Comparison of ENCODE assay signal across 7 cellular contexts in the genomic region with DNA sequence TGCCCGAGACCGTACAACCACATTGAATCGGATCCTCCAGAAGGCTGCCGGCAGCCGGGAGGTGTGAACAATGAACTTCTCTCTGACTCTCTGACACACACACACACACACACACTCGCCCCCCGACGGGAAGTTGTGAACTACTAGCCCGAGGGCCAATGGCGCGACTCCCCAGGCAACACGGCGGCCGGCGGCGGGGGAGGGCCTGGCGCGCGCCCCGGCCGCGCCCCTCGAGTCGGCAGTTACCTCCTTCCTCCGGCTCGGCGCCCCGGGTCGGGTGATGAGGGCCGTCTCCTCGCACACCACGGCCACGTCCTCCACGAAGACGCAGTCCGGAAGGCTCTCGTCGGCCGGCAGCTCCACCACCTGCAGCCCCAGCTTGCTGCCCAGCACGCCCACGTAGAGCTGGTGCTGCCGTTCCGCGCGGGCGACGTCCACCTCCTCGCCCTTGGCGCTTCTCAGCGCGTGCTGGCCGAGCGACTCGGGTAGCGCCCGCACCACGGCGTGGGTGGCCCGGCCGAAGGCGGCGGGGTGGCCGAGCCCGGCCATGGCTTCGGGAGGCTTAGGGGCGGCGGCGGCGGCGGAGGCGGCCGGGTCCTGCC. TPM values are rescaled to one million over a fixed set of nuclear protein-coding genes. Genes with fewer than 3 reads are reported as not detected.
DNase-seq lines count a peak whose midpoint lies in the region; ATAC-seq and TF ChIP-seq lines count a peak whose summit lies in the region.

No MANE protein-coding gene starts in this region.

- H3K4me3 ChIP-seq in GM12864 (ENCODE audit: low read depth, low read length) (peak overlapping the region; percentile 52), mesodermal cell (ENCODE audit: extremely low read depth, insufficient read depth, low read length, poor library complexity, severe bottlenecking) (peak overlapping the region; percentile 62)

- DNase-seq in GM12864 (ENCODE audit: low read depth) = no peak
- peak; percentile 72 for DNase-seq in H9
- peak; percentile 45 for DNase-seq in NCI-H1105 (lab: John Stamatoyannopoulos, UW)
- DNase-seq in activated B cell treated with CpG ODN at 0.5 μM for 24 hours = peak; percentile 26
- no peak for DNase-seq in epithelial cell of prostate (ENCODE audit: low read depth, low spot score)

- peak overlapping the region; percentile 53 for H3K9ac ChIP-seq in H9 (ENCODE audit: extremely low read depth, insufficient read length, low read length)

- H3K4me1 Mint-ChIP-seq in H9 = peaks cover 33 to 34% of the 10 kb centered on the region in 2 experiments
- peaks cover 7% of the 10 kb centered on the region for H3K4me1 Mint-ChIP-seq in activated B cell treated with CpG ODN at 0.5 μM for 24 hours
- no peaks in the 10 kb centered on the region for H3K4me1 Mint-ChIP-seq in stimulated activated naive CD8-positive, alpha-beta T cell treated with anti-CD3 and anti-CD28 coated beads, Interleukin-15, Interleukin-2, amounts not matched to agents 100 ng/mL and 50 ng/mL, for 24 hours (ENCODE audit: low read depth)

- no peak overlapping the region for H2BK12ac ChIP-seq in H9 (ENCODE audit: insufficient read length, low read depth, low read length)

- H3K9me3 Mint-ChIP-seq in H9 (no peaks in the 10 kb centered on the region), activated B cell treated with CpG ODN at 0.5 μM for 24 hours (no peaks in the 10 kb centered on the region)
- H3K9me3 Mint-ChIP-seq in stimulated activated naive CD8-positive, alpha-beta T cell treated with anti-CD3 and anti-CD28 coated beads, Interleukin-15, Interleukin-2, amounts not matched to agents 100 ng/mL and 50 ng/mL, for 24 hours = peaks cover 4% of the 10 kb centered on the region

- no peak overlapping the region for H3K4ac ChIP-seq in H9 (ENCODE audit: low read depth, low read length)

- H3K27me3 Mint-ChIP-seq in H9 (ENCODE audit: low read depth) (peaks cover 33% of the 10 kb centered on the region), activated B cell treated with CpG ODN at 0.5 μM for 24 hours (peaks cover 44% of the 10 kb centered on the region)
- peaks cover 70% of the 10 kb centered on the region for H3K27me3 Mint-ChIP-seq in stimulated activated naive CD8-positive, alpha-beta T cell treated with anti-CD3 and anti-CD28 coated beads, Interleukin-15, Interleukin-2, amounts not matched to agents 100 ng/mL and 50 ng/mL, for 24 hours

- no peak overlapping the region for H2AFZ ChIP-seq in H9 (ENCODE audit: low read length)

- H3K23ac ChIP-seq in H9 (ENCODE audit: insufficient read length, low read depth, low read length) = no peak overlapping the region

- no peak overlapping the region for H2BK5ac ChIP-seq in H9 (ENCODE audit: insufficient read length, low read length)

- no peaks in the 10 kb centered on the region for H4K20me1 ChIP-seq in H9 (ENCODE audit: control insufficient read depth, insufficient read depth, insufficient read length)

- no peaks in the 10 kb centered on the region for H3K79me1 ChIP-seq in H9 (ENCODE audit: insufficient read depth, low read depth, low read length, poor library complexity, severe bottlenecking)

- no peak overlapping the region for H2AK5ac ChIP-seq in H9 (ENCODE audit: insufficient read length, low read length)

- peak overlapping the region; percentile 73 for H3K18ac ChIP-seq in H9 (ENCODE audit: insufficient read length, low read depth, low read length)

- intact Hi-C loops in activated B cell treated with CpG ODN at 0.5 μM for 24 hours (cut with micrococcal nuclease) = loop anchor here (5.0 to 10.0 kb wide), 2 partner anchors 113 to 160 kb away; no protein-coding TSS in a partner anchor

- H3K36me3 ChIP-seq in mesodermal cell (ENCODE audit: control insufficient read depth, insufficient read depth, low read length) = peaks cover 5% of the 10 kb centered on the region

- peak overlapping the region; percentile 70 for H3K4me2 ChIP-seq in H9 (ENCODE audit: insufficient read depth, insufficient read length, low read length)

- no peak overlapping the region for H4K5ac ChIP-seq in H9 (ENCODE audit: insufficient read length, low read depth, low read length)

- H3K36me3 Mint-ChIP-seq in H9 (ENCODE audit: insufficient read depth in 1 of 3, low read depth in 3 of 3) (no peaks in the 10 kb centered on the region), activated B cell treated with CpG ODN at 0.5 μM for 24 hours (ENCODE audit: low read depth) (no peaks in the 10 kb centered on the region)
- H3K36me3 Mint-ChIP-seq in stimulated activated naive CD8-positive, alpha-beta T cell treated with anti-CD3 and anti-CD28 coated beads, Interleukin-15, Interleukin-2, amounts not matched to agents 100 ng/mL and 50 ng/mL, for 24 hours (ENCODE audit: low read depth) = no peaks in the 10 kb centered on the region

- H3K23me2 ChIP-seq in H9 (ENCODE audit: insufficient read length, low read depth, low read length, poor library complexity, severe bottlenecking) = peaks cover 5% of the 10 kb centered on the region

- H3K56ac ChIP-seq in H9 (ENCODE audit: insufficient read length, low read depth, low read length) = no peak overlapping the region

- H3K4me3 Mint-ChIP-seq in H9 (peak overlapping the region; percentile 61 to 79), activated B cell treated with CpG ODN at 0.5 μM for 24 hours (peak overlapping the region; percentile 76)
- H3K4me3 Mint-ChIP-seq in stimulated activated naive CD8-positive, alpha-beta T cell treated with anti-CD3 and anti-CD28 coated beads, Interleukin-15, Interleukin-2, amounts not matched to agents 100 ng/mL and 50 ng/mL, for 24 hours = peak overlapping the region; percentile 5

- ATAC-seq in activated B cell treated with CpG ODN at 0.5 μM for 24 hours (ENCODE audit: low read depth) = peak; percentile 70

- H3K4me1 ChIP-seq in H9 (ENCODE audit: insufficient read depth, low read length) (no peaks in the 10 kb centered on the region; the same call in 1 of the 2 replicates), mesodermal cell (ENCODE audit: control insufficient read depth, insufficient read depth, low read length, poor library complexity, severe bottlenecking) (peaks cover 8% of the 10 kb centered on the region)

- H3K27ac Mint-ChIP-seq in H9 = no peak overlapping the region
- no peak overlapping the region for H3K27ac Mint-ChIP-seq in activated B cell treated with CpG ODN at 0.5 μM for 24 hours
- no peak overlapping the region for H3K27ac Mint-ChIP-seq in stimulated activated naive CD8-positive, alpha-beta T cell treated with anti-CD3 and anti-CD28 coated beads, Interleukin-15, Interleukin-2, amounts not matched to agents 100 ng/mL and 50 ng/mL, for 24 hours

- POLR2A ChIA-PET in activated B cell treated with CpG ODN at 0.5 μM for 24 hours (lab: Charles Lee) = no interaction called here

- H4K8ac ChIP-seq in H9 (replicated peaks; ENCODE audit: insufficient read length, low read depth, low read length) = no peak overlapping the region

- H2BK120ac ChIP-seq in H9 (ENCODE audit: low read depth, low read length, poor library complexity, severe bottlenecking) = no peak overlapping the region

- H3K27ac ChIP-seq in H9 (ENCODE audit: insufficient read length, low read depth, low read length) = no peak overlapping the region
- peak overlapping the region; percentile 13 for H3K27ac ChIP-seq in epithelial cell of prostate
- H3K27ac ChIP-seq in mesodermal cell (ENCODE audit: low read depth, low read length, severe bottlenecking) = peak overlapping the region; percentile 64

- no peak overlapping the region for H2BK20ac ChIP-seq in H9 (ENCODE audit: low read depth, low read length, poor library complexity, severe bottlenecking)

- H2BK15ac ChIP-seq in H9 (ENCODE audit: low read depth, low read length) = no peak overlapping the region

- TF ChIP-seq CTCF in GM12864 (IDR thresholded peaks at IDR 0.05; ENCODE audit: low read depth, low read length, missing control alignments) (no peak), H9 (conservative IDR thresholded peaks at IDR 0.05) (no peak), activated B cell treated with CpG ODN at 0.5 μM for 24 hours (IDR thresholded peaks at IDR 0.05) (no peak)

- H3K27me3 ChIP-seq in H9 (ENCODE audit: insufficient read depth, low read length) = peaks cover 7% of the 10 kb centered on the region; the same call in 1 of the 2 replicates

- H4K91ac ChIP-seq in H9 (ENCODE audit: insufficient read length, low read depth, low read length) = no peak overlapping the region

- peak overlapping the region; percentile 86 for H3K14ac ChIP-seq in H9 (ENCODE audit: insufficient read depth, low read length)

- no peaks in the 10 kb centered on the region for H3K9me3 ChIP-seq in H9 (ENCODE audit: control insufficient read depth, low read depth, low read length)
- no peaks in the 10 kb centered on the region for H3K9me3 ChIP-seq in mesodermal cell (ENCODE audit: control insufficient read depth, low read length)

- no CpG with 5 or more reads among the region's 72 CpGs for WGBS in H9 (ENCODE audit: extremely low coverage, insufficient read length, low lambda C conversion rate)
- WGBS in mesodermal cell (ENCODE audit: insufficient coverage in 2 of 2), 2 experiments = 0% methylated on average over 53 to 57 of the region's 72 CpGs

- CTCF ChIA-PET in activated B cell treated with CpG ODN at 0.5 μM for 24 hours (lab: Charles Lee) = no interaction called here

- no peak overlapping the region for H3T11ph ChIP-seq in H9 (ENCODE audit: low read length)

- peaks cover 2% of the 10 kb centered on the region; the same call in 1 of the 2 replicates for H3K79me2 ChIP-seq in H9 (ENCODE audit: insufficient read depth, low read length)

RNA-seq across cellular contexts. Expression of gene DDAH1, which starts 0.4 kb away (rescaled TPM):
- total RNA-seq in H9 (2021) (36.0 and 36.3 TPM in 2 replicates), activated B cell treated with CpG ODN at 0.5 μM for 24 hours (0.05 and 0.07 TPM in 2 replicates)
- 48.1 TPM for polyA plus RNA-seq in mesodermal cell (2013, experiment 1 of 2)
- polyA plus RNA-seq in mesodermal cell (2013, experiment 2 of 2) = 44.5 TPM

Comparison
In these comparisons a context has a peak if more than half of its experiments do, and no peak if none do; other contexts are left out.
1. DNase-seq: peak in H9 (single experiment), NCI-H1105 (single experiment) and activated B cell treated with CpG ODN at 0.5 μM for 24 hours (single experiment); none in GM12864 (single experiment) and epithelial cell of prostate (single experiment).
2. H3K4me3 Mint-ChIP-seq: peak in every context shown above with its lines; median percentile 76 in activated B cell treated with CpG ODN at 0.5 μM for 24 hours; 70 in H9; 5 in stimulated activated naive CD8-positive, alpha-beta T cell treated with anti-CD3 and anti-CD28 coated beads, Interleukin-15, Interleukin-2, amounts not matched to agents 100 ng/mL and 50 ng/mL, for 24 hours.
3. RNA of gene DDAH1, which starts 0.4 kb away (total RNA-seq): 36.0 to 36.3 TPM in H9; 0.05 to 0.07 TPM in activated B cell treated with CpG ODN at 0.5 μM for 24 hours; every median in the first group is over 10 times any median in the second.